21 cellular contexts compared by ENCODE assay signal in the genomic region with DNA sequence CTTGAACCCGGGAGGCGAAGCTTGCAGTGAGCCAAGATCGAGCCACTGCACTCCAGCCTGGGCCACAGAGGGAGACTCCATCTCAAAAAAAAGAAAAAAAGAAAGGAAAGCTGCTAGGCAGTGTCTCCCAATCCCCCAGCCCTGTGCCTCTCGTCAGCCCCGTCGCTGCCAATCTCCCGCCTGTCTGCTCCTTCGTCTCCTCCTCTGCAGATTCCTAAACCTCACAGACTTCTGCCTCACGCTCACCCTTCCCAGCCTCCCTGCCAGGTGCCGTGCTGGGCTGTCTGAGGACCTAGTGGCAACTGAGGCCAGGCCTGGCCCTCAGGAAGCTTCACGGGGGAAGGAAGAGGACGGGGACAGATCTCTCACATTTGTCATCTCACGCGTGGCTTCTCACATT. TPM values are rescaled to one million over a fixed set of nuclear protein-coding genes. Genes with fewer than 3 reads are reported as not detected.
"Had no signal": no experiment of that assay in that cellular context is flagged by ENCODE, and none has a peak within 500 bp of the region (broad histone marks: within the 10 kb centered on the region; RNA-seq: fewer than 3 reads in every experiment).

No MANE protein-coding gene starts in this region.

- H3K4me1 ChIP-seq: left ventricle myocardium inferior, lower lobe of right lung, pancreas, thyroid gland had no signal

- H3K27ac Mint-ChIP-seq: memory B cell, mesothelial cell of epicardium, natural killer cell, neural progenitor cell, progenitor cell of endocrine pancreas, type B pancreatic cell had no signal

- H3K9ac ChIP-seq: neural progenitor cell had no signal

- H3K4me1 Mint-ChIP-seq: memory B cell, mesothelial cell of epicardium had no signal

- H3K27me3 Mint-ChIP-seq: memory B cell, progenitor cell of endocrine pancreas, type B pancreatic cell had no signal

- H3K9me3 ChIP-seq: left ventricle myocardium inferior, lower lobe of right lung, pancreas, suprapubic skin, thyroid gland had no signal

- H3K4me3 Mint-ChIP-seq: immature natural killer cell, memory B cell, mesothelial cell of epicardium, natural killer cell, neural progenitor cell, type B pancreatic cell had no signal

- DNase-seq: effector CD4-positive, alpha-beta T cell; immature natural killer cell; left ventricle myocardium inferior; lower lobe of right lung; natural killer cell; occipital lobe; pancreas; stimulated activated CD4-positive, alpha-beta T cell treated with anti-CD3 and anti-CD28 coated beads, Interleukin-2, amount 100 ng/mL, for 48 hours; stimulated activated naive CD8-positive, alpha-beta T cell treated with anti-CD3 and anti-CD28 coated beads, Interleukin-15, Interleukin-2, amounts not matched to agents 100 U/mL and 50 U/mL, for 24 hours; thyroid gland had no signal

- H3K9me3 Mint-ChIP-seq: immature natural killer cell, memory B cell, mesothelial cell of epicardium, natural killer cell, neural progenitor cell, type B pancreatic cell had no signal

- ATAC-seq: lower lobe of right lung; natural killer cell; pancreas; right cardiac atrium; stimulated activated naive CD8-positive, alpha-beta T cell treated with anti-CD3 and anti-CD28 coated beads, Interleukin-15, Interleukin-2, amounts not matched to agents 100 U/mL and 50 U/mL, for 24 hours had no signal

- H3K27ac ChIP-seq: coronary artery, left ventricle myocardium inferior, lower lobe of right lung, neural progenitor cell, pancreas, suprapubic skin, thyroid gland had no signal

- H3K27me3 ChIP-seq: neural progenitor cell, pancreas, suprapubic skin, thyroid gland had no signal

- H3K4me3 ChIP-seq: coronary artery, left ventricle myocardium inferior, lower lobe of right lung, neural progenitor cell, pancreas, smooth muscle cell, suprapubic skin, thyroid gland had no signal

- H2AFZ ChIP-seq: neural progenitor cell had no signal

- H3K4me2 ChIP-seq: neural progenitor cell, smooth muscle cell had no signal

- H3K36me3 ChIP-seq: neural progenitor cell had no signal

RNA-seq across cellular contexts. Expression of a gene that starts 21.5 kb away (rescaled TPM):
- total RNA-seq: lower lobe of right lung, natural killer cell, thyroid gland had no signal
- polyA plus RNA-seq: immature natural killer cell had no signal

RNA-seq across cellular contexts. Expression of a gene that starts 53.7 kb away (rescaled TPM):
- total RNA-seq: frontal cortex, myocyte had no signal
